8 cellular contexts compared by ENCODE assay signal in the genomic region with DNA sequence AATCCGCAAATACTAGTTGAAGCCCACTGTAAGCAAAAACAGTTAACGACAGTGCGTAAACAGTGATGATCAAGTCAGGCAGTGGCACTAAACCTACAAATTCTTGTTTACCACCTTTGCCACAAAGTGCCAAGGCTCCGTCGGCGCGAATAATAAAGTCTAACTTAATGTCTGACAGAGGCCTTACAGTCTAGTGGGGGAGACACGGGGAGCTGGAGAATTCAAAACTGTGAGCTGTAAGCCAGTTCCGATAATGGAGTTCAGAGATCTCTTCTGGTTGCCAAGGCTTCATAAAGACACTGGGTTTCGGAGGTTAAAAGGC. TPM values are rescaled to one million over a fixed set of nuclear protein-coding genes. Genes with fewer than 3 reads are reported as not detected.
A peak's percentile ranks its signal among the peaks of the same experiment; 100 is the strongest.
DNase-seq lines count a peak whose midpoint lies in the region; ATAC-seq and TF ChIP-seq lines count a peak whose summit lies in the region.

No MANE protein-coding gene starts in this region.

- no peak overlapping the region for H3K9ac ChIP-seq in OCI-LY3 (ENCODE audit: low read length)

- H3K27ac Mint-ChIP-seq in CD14-positive monocyte = peak overlapping the region in 2 of 7 donors; percentile 6 to 70
- peak overlapping the region; percentile 93 to 94 for H3K27ac Mint-ChIP-seq in effector memory CD8-positive, alpha-beta T cell

- intact Hi-C loops in CD14-positive monocyte (cut with micrococcal nuclease) = no loop called here

- peaks cover 0 to 3% of the 10 kb centered on the region in 2 donors for H3K36me3 Mint-ChIP-seq in CD14-positive monocyte
- H3K36me3 Mint-ChIP-seq in effector memory CD8-positive, alpha-beta T cell (ENCODE audit: insufficient read depth) = peaks cover 4% of the 10 kb centered on the region

- peaks cover 17 to 29% (median 26%) of the 10 kb centered on the region in 3 donors for H3K27me3 Mint-ChIP-seq in CD14-positive monocyte (ENCODE audit: low read depth in 3 of 3)
- H3K27me3 Mint-ChIP-seq in effector memory CD8-positive, alpha-beta T cell = peaks cover 13 to 15% of the 10 kb centered on the region in 2 donors

- H3K27ac ChIP-seq in OCI-LY3 (ENCODE audit: low read length) (no peak overlapping the region), osteoblast (ENCODE audit: low read depth, low read length) (no peak overlapping the region)

- peaks cover 0 to 3% (median 0%) of the 10 kb centered on the region in 7 donors for H3K9me3 Mint-ChIP-seq in CD14-positive monocyte
- H3K9me3 Mint-ChIP-seq in effector memory CD8-positive, alpha-beta T cell = no peaks in the 10 kb centered on the region

- H3K9me3 ChIP-seq in OCI-LY3 (ENCODE audit: insufficient read depth, low read length) (no peaks in the 10 kb centered on the region), osteoblast (ENCODE audit: low read depth, low read length) (no peaks in the 10 kb centered on the region)

- H3K4me3 ChIP-seq in OCI-LY3 (ENCODE audit: low read length) = peak overlapping the region; percentile 91
- peak overlapping the region; percentile 86 for H3K4me3 ChIP-seq in osteoblast (ENCODE audit: insufficient read depth, low read length)

- H3K36me3 ChIP-seq in OCI-LY3 (replicated peaks; ENCODE audit: low read depth, low read length) (peaks cover 3% of the 10 kb centered on the region), osteoblast (ENCODE audit: insufficient read depth, low read length) (no peaks in the 10 kb centered on the region)

- TF ChIP-seq CTCF in CD14-positive monocyte (IDR thresholded peaks at IDR 0.05) (no peak), OCI-LY3 (IDR thresholded peaks at IDR 0.05; ENCODE audit: low read depth, low read length) (no peak), osteoblast (IDR thresholded peaks at IDR 0.05; ENCODE audit: extremely low read depth, low read depth, low read length) (no peak)

- no peaks in the 10 kb centered on the region for H3K27me3 ChIP-seq in OCI-LY3 (ENCODE audit: low read depth, low read length)
- H3K27me3 ChIP-seq in osteoblast (ENCODE audit: insufficient read depth, low read length) = peaks cover 6% of the 10 kb centered on the region

- H3K4me2 ChIP-seq in OCI-LY3 (ENCODE audit: low read length) = peak overlapping the region; percentile 96
- H3K4me2 ChIP-seq in osteoblast (ENCODE audit: insufficient read depth, low read length) = peak overlapping the region; percentile 91

- H2AFZ ChIP-seq in OCI-LY3 (ENCODE audit: low read depth, low read length) (peak overlapping the region; percentile 68), osteoblast (ENCODE audit: low read length) (no peak overlapping the region)

- H3K4me1 Mint-ChIP-seq in CD14-positive monocyte = peaks cover 18% of the 10 kb centered on the region
- H3K4me1 Mint-ChIP-seq in effector memory CD8-positive, alpha-beta T cell (ENCODE audit: low read depth in 2 of 2) = peaks cover 28 to 34% of the 10 kb centered on the region in 2 donors

- DNase-seq in CD14-positive monocyte (ENCODE audit: low spot score) (no peak), osteoblast (ENCODE audit: insufficient read length, low spot score, missing footprints) (no peak), NCI-H82 treated with DMSO at 0.1 percent for 48 hours (lab: John Stamatoyannopoulos, UW; ENCODE audit: unreplicated experiment) (no peak), NCI-H1694 treated with DMSO at 0.1 percent for 48 hours (lab: John Stamatoyannopoulos, UW) (no peak), HuH-7.5 (ENCODE audit: low spot score) (no peak), NCI-H1436 (lab: John Stamatoyannopoulos, UW) (no peak)
- no peak for DNase-seq in effector memory CD8-positive, alpha-beta T cell

- peaks cover 40% of the 10 kb centered on the region for H3K4me1 ChIP-seq in OCI-LY3 (ENCODE audit: low read length)
- peaks cover 19% of the 10 kb centered on the region for H3K4me1 ChIP-seq in osteoblast (ENCODE audit: insufficient read depth, low read length)

- H4K20me1 ChIP-seq in OCI-LY3 (ENCODE audit: insufficient read depth, low read length) (0 out of 2 replicates have a peak, but pooled peaks cover 3% of the 10 kb centered on the region), osteoblast (ENCODE audit: insufficient read depth, low read length) (peaks cover 7% of the 10 kb centered on the region)

- peaks cover 5% of the 10 kb centered on the region; the same call in 1 of the 2 replicates for H3K79me2 ChIP-seq in OCI-LY3 (ENCODE audit: low read length)
- peaks cover 22% of the 10 kb centered on the region for H3K79me2 ChIP-seq in osteoblast (ENCODE audit: insufficient read depth, low read length)

- no peak for ATAC-seq in effector memory CD8-positive, alpha-beta T cell (replicated peaks)

- H3K4me3 Mint-ChIP-seq in CD14-positive monocyte = peak overlapping the region; percentile 94 to 98
- peak overlapping the region; percentile 86 to 95 for H3K4me3 Mint-ChIP-seq in effector memory CD8-positive, alpha-beta T cell

RNA-seq across cellular contexts. Expression of gene EXOC6B, which starts 0.3 kb away (rescaled TPM):
- 1 to 10 TPM; 1.8 to 2.1 TPM for polyA plus RNA-seq in CD14-positive monocyte
- total RNA-seq in osteoblast = 24.5 and 24.6 TPM in 2 replicates
